12 cellular contexts compared by ENCODE assay signal in genomic region chr15:53522878-53523455, GRCh38.
DNase-seq lines count a peak whose midpoint lies in the region; ATAC-seq and TF ChIP-seq lines count a peak whose summit lies in the region.
"Had no signal": no experiment of that assay in that cellular context is flagged by ENCODE, and none has a peak within 500 bp of the region (broad histone marks: within the 10 kb centered on the region; RNA-seq: fewer than 3 reads in every experiment).

No MANE protein-coding gene starts in this region.

- TF ChIP-seq CTCF in progenitor cell of endocrine pancreas (IDR thresholded peaks at IDR 0.05; ENCODE audit: unreplicated experiment), result peak; percentile 19

- H3K27me3 Mint-ChIP-seq in progenitor cell of endocrine pancreas, result no peaks in the 10 kb centered on the region
- H3K27me3 Mint-ChIP-seq in activated CD8-positive, alpha-beta T cell treated with anti-CD3 and anti-CD28 coated beads, Interleukin-2, amount 10 ng/mL, durations not matched to agents 7 days and 5 days (ENCODE audit: low read depth), result no peaks in the 10 kb centered on the region

- H3K9me3 Mint-ChIP-seq in progenitor cell of endocrine pancreas (ENCODE audit: low read depth), result peaks cover 3% of the 10 kb centered on the region
- no peaks in the 10 kb centered on the region for H3K9me3 Mint-ChIP-seq in activated CD8-positive, alpha-beta T cell treated with anti-CD3 and anti-CD28 coated beads, Interleukin-2, amount 10 ng/mL, durations not matched to agents 7 days and 5 days (ENCODE audit: insufficient read depth)
- H3K9me3 Mint-ChIP-seq: activated naive CD4-positive, alpha-beta T cell treated with anti-CD3 and anti-CD28 coated beads, Interleukin-2, amount 50 U/mL, for 72 hours had no signal

- ATAC-seq in activated CD8-positive, alpha-beta T cell treated with anti-CD3 and anti-CD28 coated beads, Interleukin-2, amount 10 ng/mL, durations not matched to agents 7 days and 5 days, result no peak
- no peak for ATAC-seq in left lobe of liver
- ATAC-seq: activated naive CD4-positive, alpha-beta T cell treated with anti-CD3 and anti-CD28 coated beads, Interleukin-2, amount 50 U/mL, for 72 hours; lower lobe of right lung had no signal

- H3K36me3 Mint-ChIP-seq in progenitor cell of endocrine pancreas (ENCODE audit: insufficient read depth), result peaks cover 6% of the 10 kb centered on the region
- H3K36me3 Mint-ChIP-seq in activated CD8-positive, alpha-beta T cell treated with anti-CD3 and anti-CD28 coated beads, Interleukin-2, amount 10 ng/mL, durations not matched to agents 7 days and 5 days (ENCODE audit: low read depth), result no peaks in the 10 kb centered on the region
- H3K36me3 Mint-ChIP-seq: activated naive CD4-positive, alpha-beta T cell treated with anti-CD3 and anti-CD28 coated beads, Interleukin-2, amount 50 U/mL, for 72 hours had no signal

- CTCF ChIA-PET in activated CD8-positive, alpha-beta T cell treated with anti-CD3 and anti-CD28 coated beads, Interleukin-2, amount 10 ng/mL, durations not matched to agents 7 days and 5 days (lab: Charles Lee), result no interaction called here

- no peak overlapping the region for H3K27ac Mint-ChIP-seq in progenitor cell of endocrine pancreas
- no peak overlapping the region for H3K27ac Mint-ChIP-seq in activated CD8-positive, alpha-beta T cell treated with anti-CD3 and anti-CD28 coated beads, Interleukin-2, amount 10 ng/mL, durations not matched to agents 7 days and 5 days
- H3K27ac Mint-ChIP-seq: activated naive CD4-positive, alpha-beta T cell treated with anti-CD3 and anti-CD28 coated beads, Interleukin-2, amount 50 U/mL, for 72 hours had no signal

- peaks cover 26% of the 10 kb centered on the region for H3K4me1 Mint-ChIP-seq in progenitor cell of endocrine pancreas (ENCODE audit: low read depth)
- no peaks in the 10 kb centered on the region for H3K4me1 Mint-ChIP-seq in activated CD8-positive, alpha-beta T cell treated with anti-CD3 and anti-CD28 coated beads, Interleukin-2, amount 10 ng/mL, durations not matched to agents 7 days and 5 days (ENCODE audit: low read depth)

- POLR2A ChIA-PET in activated CD8-positive, alpha-beta T cell treated with anti-CD3 and anti-CD28 coated beads, Interleukin-2, amount 10 ng/mL, durations not matched to agents 7 days and 5 days (lab: Charles Lee), result no interaction called here

- DNase-seq in NCI-H1694 (lab: John Stamatoyannopoulos, UW) (peak; percentile 2), NCI-H1694 treated with DMSO at 0.1 percent for 48 hours (lab: John Stamatoyannopoulos, UW) (no peak), NCI-H2029 (lab: John Stamatoyannopoulos, UW) (peak; percentile 41), SHP77 (lab: John Stamatoyannopoulos, UW) (peak; percentile 69 to 70), progenitor cell of endocrine pancreas (ENCODE audit: low spot score, unreplicated experiment) (no peak), mucosa of gallbladder (ENCODE audit: low spot score) (no peak), left lobe of liver (ENCODE audit: low spot score) (no peak)
- DNase-seq in activated CD8-positive, alpha-beta T cell treated with anti-CD3 and anti-CD28 coated beads, Interleukin-2, amount 10 ng/mL, durations not matched to agents 7 days and 5 days, result no peak
- DNase-seq: lower lobe of right lung, occipital lobe, testis had no signal

- no peak overlapping the region for H3K4me3 Mint-ChIP-seq in progenitor cell of endocrine pancreas (ENCODE audit: low read depth)
- H3K4me3 Mint-ChIP-seq in activated CD8-positive, alpha-beta T cell treated with anti-CD3 and anti-CD28 coated beads, Interleukin-2, amount 10 ng/mL, durations not matched to agents 7 days and 5 days, result no peak overlapping the region

Comparison
In these comparisons a context has a peak if more than half of its experiments do, and no peak if none do; other contexts are left out.
1. DNase-seq: peak in NCI-H1694 (single experiment), NCI-H2029 (single experiment) and SHP77 (2 of 2); none in NCI-H1694 treated with DMSO at 0.1 percent for 48 hours (single experiment), progenitor cell of endocrine pancreas (single experiment), mucosa of gallbladder (single experiment), activated CD8-positive, alpha-beta T cell treated with anti-CD3 and anti-CD28 coated beads, Interleukin-2, amount 10 ng/mL, durations not matched to agents 7 days and 5 days (single experiment) and left lobe of liver (single experiment).